Comparison of ENCODE assay signal across 9 cellular contexts in the genomic region with DNA sequence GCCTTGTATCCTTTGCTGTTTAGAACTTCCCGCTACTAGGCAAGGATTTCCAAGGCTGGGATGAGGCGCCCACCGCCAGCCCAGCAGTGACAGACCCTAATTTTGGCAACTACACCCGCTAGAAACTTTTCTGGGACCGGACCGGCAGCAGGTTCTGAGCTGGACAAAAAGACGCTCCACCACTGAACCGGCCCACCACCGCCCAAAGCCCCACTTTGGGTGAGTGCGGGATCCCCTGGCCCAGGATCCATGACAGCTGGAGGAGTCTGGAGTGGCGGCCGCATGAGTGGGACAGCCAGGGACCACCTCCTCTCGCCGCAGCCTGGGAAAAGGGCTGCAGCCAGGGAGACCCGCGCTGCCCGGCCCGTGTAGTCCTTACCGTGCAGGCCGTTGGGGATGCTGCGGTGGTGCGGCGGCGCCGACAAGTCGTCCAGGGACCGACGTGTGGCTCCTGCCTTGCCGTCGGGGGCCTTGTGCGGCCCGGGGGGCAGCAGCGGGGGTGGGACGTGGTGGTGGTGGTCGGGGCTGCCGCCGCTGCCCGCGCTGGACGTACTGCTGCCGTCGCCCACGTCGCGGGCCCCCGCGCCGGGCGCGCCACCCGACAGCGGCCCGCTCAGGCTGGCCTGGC. TPM values are rescaled to one million over a fixed set of nuclear protein-coding genes. Genes with fewer than 3 reads are reported as not detected.
A peak's percentile ranks its signal among the peaks of the same experiment; 100 is the strongest.
DNase-seq lines count a peak whose midpoint lies in the region; ATAC-seq and TF ChIP-seq lines count a peak whose summit lies in the region.
"Had no signal": no experiment of that assay in that cellular context is flagged by ENCODE, and none has a peak within 500 bp of the region (broad histone marks: within the 10 kb centered on the region; RNA-seq: fewer than 3 reads in every experiment).

No MANE protein-coding gene starts in this region.

- peak in 1 of 12 donors; percentile 13 for TF ChIP-seq CTCF in heart left ventricle (IDR thresholded peaks at IDR 0.05)
- no peak for TF ChIP-seq CTCF in mammary epithelial cell (conservative IDR thresholded peaks at IDR 0.05 in 1 of 2, IDR thresholded peaks at IDR 0.05 in 1 of 2; ENCODE audit: extremely low read depth in 1 of 2, insufficient read depth in 1 of 2, low read depth in 1 of 2, low read length in 2 of 2)
- no peak for TF ChIP-seq CTCF in mucosa of descending colon (IDR thresholded peaks at IDR 0.05)

- no peak overlapping the region for H2AFZ ChIP-seq in mammary epithelial cell (ENCODE audit: low read depth, low read length)

- DNase-seq in heart left ventricle = no peak
- no peak for DNase-seq in left ventricle myocardium superior
- DNase-seq in mammary epithelial cell = no peak
- peak in 1 of 3 donors; percentile 64 for DNase-seq in mucosa of descending colon
- DNase-seq in medulla oblongata (ENCODE audit: extremely low spot score) = no peak
- no peak for DNase-seq in SHP77 treated with DMSO at 0.1 percent for 48 hours (lab: John Stamatoyannopoulos, UW)

- H3K9me3 ChIP-seq in heart left ventricle = no peaks in the 10 kb centered on the region
- no peaks in the 10 kb centered on the region for H3K9me3 ChIP-seq in mammary epithelial cell (replicated peaks; ENCODE audit: insufficient read depth, low read length)
- no peaks in the 10 kb centered on the region for H3K9me3 ChIP-seq in mucosa of descending colon
- H3K9me3 ChIP-seq: neutrophil had no signal

- no peaks in the 10 kb centered on the region for H3K36me3 ChIP-seq in heart left ventricle
- no peaks in the 10 kb centered on the region for H3K36me3 ChIP-seq in mammary epithelial cell (ENCODE audit: insufficient read depth, low read length)
- no peaks in the 10 kb centered on the region for H3K36me3 ChIP-seq in mucosa of descending colon (ENCODE audit: low read depth)
- no peaks in the 10 kb centered on the region for H3K36me3 ChIP-seq in urinary bladder (ENCODE audit: insufficient read depth)
- H3K36me3 ChIP-seq: neutrophil had no signal

- H3K27ac ChIP-seq in heart left ventricle (peak overlapping the region in 10 of 12 donors; percentile 49 to 79 (median 68)), mammary epithelial cell (ENCODE audit: insufficient read depth, low read depth, low read length) (no peak overlapping the region), urinary bladder (ENCODE audit: low read depth) (no peak overlapping the region)
- H3K27ac ChIP-seq: neutrophil had no signal

- dilution Hi-C loops in mammary epithelial cell (cut with HindIII; ENCODE audit: low sequenced_read_pairs) = no loop called here

- peaks cover 58% of the 10 kb centered on the region for H3K79me2 ChIP-seq in mammary epithelial cell (ENCODE audit: insufficient read depth, low read length)

- TF ChIP-seq POLR2A in heart left ventricle (IDR thresholded peaks at IDR 0.05) = no peak

- H3K9ac ChIP-seq in mammary epithelial cell (ENCODE audit: insufficient read depth, low read length) = no peak overlapping the region

- in situ Hi-C loops in mammary epithelial cell (cut with MboI; ENCODE audit: low sequenced_read_pairs in 2 of 2) = no loop called here

- ATAC-seq in heart left ventricle = no peak
- no peak for ATAC-seq in left ventricle myocardium superior
- ATAC-seq in mucosa of descending colon = no peak
- ATAC-seq in HG02852 (IDR thresholded peaks at IDR 0.05; ENCODE audit: unreplicated experiment) = no peak

- H3K4me1 ChIP-seq in heart left ventricle (peaks cover 19 to 76% (median 60%) of the 10 kb centered on the region in 12 donors), mammary epithelial cell (ENCODE audit: insufficient read depth, low read length) (peaks cover 36% of the 10 kb centered on the region), mucosa of descending colon (ENCODE audit: low read depth) (peaks cover 52% of the 10 kb centered on the region), urinary bladder (ENCODE audit: insufficient read depth) (no peaks in the 10 kb centered on the region)

- intact Hi-C loops in heart left ventricle (cut with DNase I) = loop anchor here in 9 of 10 donors (2.0 to 10.0 kb wide), 7 partner anchors 36 to 78 kb away; no protein-coding TSS in a partner anchor
- intact Hi-C loops in left ventricle myocardium superior (cut with micrococcal nuclease) = no loop called here
- intact Hi-C loops in mammary epithelial cell (cut with micrococcal nuclease) = no loop called here
- intact Hi-C loops in mucosa of descending colon (cut with DNase I, micrococcal nuclease) = no loop called here

- 18 to 30% (median 27%) methylated on average over 7 to 53 of the region's 53 CpGs for WGBS in heart left ventricle, 4 donors
- 98% methylated on average over 12 of the region's 53 CpGs for WGBS in mammary epithelial cell (ENCODE audit: low coverage, missing lambda C conversion rate)
- WGBS in urinary bladder = 20% methylated on average over 53 of the region's 53 CpGs

- H3K27me3 ChIP-seq in heart left ventricle = peaks cover 0 to 22% (median 0%) of the 10 kb centered on the region in 9 donors
- H3K27me3 ChIP-seq in mammary epithelial cell (ENCODE audit: insufficient read depth, low read length) = no peaks in the 10 kb centered on the region

- H3K4me2 ChIP-seq in mammary epithelial cell (ENCODE audit: insufficient read depth, low read depth, low read length) = peak overlapping the region; percentile 84

- H3K4me3 ChIP-seq in heart left ventricle = peak overlapping the region; percentile 23 to 93 (median 72)
- H3K4me3 ChIP-seq in mammary epithelial cell (replicated peaks in 1 of 3; ENCODE audit: insufficient read depth in 1 of 3, low read depth in 2 of 3, low read length in 3 of 3) = peak overlapping the region; percentile 40 to 68 (median 67)
- peak overlapping the region; percentile 32 for H3K4me3 ChIP-seq in mucosa of descending colon
- peak overlapping the region; percentile 67 for H3K4me3 ChIP-seq in urinary bladder (ENCODE audit: low read depth, low read length)

- CTCF ChIA-PET in mammary epithelial cell (lab: Charles Lee; ENCODE audit: low non-redundant PET) = no interaction called here

- no TSS peak for BruUV-seq in mammary epithelial cell (replicated peaks; lab: Mats Ljungman, UMichigan)

- no peaks in the 10 kb centered on the region for H4K20me1 ChIP-seq in mammary epithelial cell (ENCODE audit: insufficient read depth, low read length)

RNA-seq across cellular contexts. Expression of a gene that starts 1.1 kb away (rescaled TPM):
- total RNA-seq in heart left ventricle (10 to 100 TPM; 22.5 to 45.4 (median 29.2) TPM), left ventricle myocardium superior (49.3 TPM), mammary epithelial cell (10 to 100 TPM in 1 of 2 donors, 1 to 10 TPM in 1; 8.3 to 32.6 TPM), mucosa of descending colon (100 to 1,000 TPM in 1 of 3 donors, 10 to 100 TPM in 2; 66.2 to 102 (median 66.2) TPM), urinary bladder (5.8 TPM)
- polyA plus RNA-seq in heart left ventricle (10 to 100 TPM; 29.7 to 43.5 TPM), mammary epithelial cell (15.1 TPM), urinary bladder (36.0 TPM)
- polyA minus RNA-seq in mammary epithelial cell = 13.6 TPM

RNA-seq across cellular contexts. Expression of a gene that starts 42.0 kb away (rescaled TPM):
- total RNA-seq in heart left ventricle = 1 to 10 TPM in 8 of 9 donors, under 1 TPM in 1; 0.75 to 3.1 (median 1.5) TPM
- under 1 TPM; 0.34 to 0.86 TPM for polyA plus RNA-seq in heart left ventricle
- 1.5 TPM for total RNA-seq in left ventricle myocardium superior
- total RNA-seq in mammary epithelial cell = under 1 TPM; 0.38 to 0.83 TPM
- 0.06 TPM for polyA plus RNA-seq in mammary epithelial cell
- polyA minus RNA-seq in mammary epithelial cell = not detected
- 1 to 10 TPM in 2 of 3 donors, under 1 TPM in 1; 0.26 to 3.2 (median 1.1) TPM for total RNA-seq in mucosa of descending colon
- 3.8 TPM for total RNA-seq in urinary bladder
- polyA plus RNA-seq in urinary bladder = 2.1 TPM

Comparison
In these comparisons a context has a peak if more than half of its experiments do, and no peak if none do; other contexts are left out.
1. intact Hi-C loops: an anchor here in heart left ventricle (2.0 to 10.0 kb wide); none called in left ventricle myocardium superior, mammary epithelial cell and mucosa of descending colon.
2. H3K27ac ChIP-seq: peak in heart left ventricle (10 of 12); none in mammary epithelial cell (single experiment) and urinary bladder (single experiment).
3. Peak in every context shown above with its lines, with median percentiles within 50 percentile points of each other: H3K4me3 ChIP-seq.